ENCODE assay signal across 22 cellular contexts in genomic region chr19:17534767-17535166, GRCh38.
"Had no signal": no experiment of that assay in that cellular context is flagged by ENCODE, and none has a peak within 500 bp of the region (broad histone marks: within the 10 kb centered on the region; RNA-seq: fewer than 3 reads in every experiment).

No MANE protein-coding gene starts in this region.

- H3K27me3 ChIP-seq: dorsolateral prefrontal cortex had no signal

- DNase-seq: dermis blood vessel endothelial cell; dorsolateral prefrontal cortex; effector CD4-positive, alpha-beta T cell; effector memory CD4-positive, alpha-beta T cell; foreskin keratinocyte; heart right ventricle; hippocampal formation; left cardiac atrium; left lung; left ventricle myocardium superior; lower lobe of right lung; mesenchymal stem cell; mucosa of descending colon had no signal

- H3K27ac Mint-ChIP-seq: mesothelial cell of epicardium had no signal

- H3K9me3 Mint-ChIP-seq: mesothelial cell of epicardium had no signal

- H3K4me3 Mint-ChIP-seq: mesothelial cell of epicardium had no signal

- H3K4me1 ChIP-seq: foreskin keratinocyte had no signal

- ATAC-seq: foreskin keratinocyte, gastroesophageal sphincter, heart right ventricle, left cardiac atrium, left lung, left ventricle myocardium superior, lower lobe of right lung, mucosa of descending colon had no signal

- H3K27ac ChIP-seq: coronary artery, dorsolateral prefrontal cortex, esophagus muscularis mucosa, foreskin keratinocyte, gastroesophageal sphincter, heart right ventricle, left lung, lower lobe of right lung had no signal

- H3K9me3 ChIP-seq: esophagus muscularis mucosa, gastroesophageal sphincter, heart right ventricle, left lung, lower lobe of right lung, mucosa of descending colon had no signal

- H3K36me3 Mint-ChIP-seq: mesothelial cell of epicardium had no signal

- FAIRE-seq: colon, endothelial cell of umbilical vein, frontal cortex, islet of Langerhans, keratinocyte had no signal

- H3K4me3 ChIP-seq: coronary artery, dorsolateral prefrontal cortex, esophagus muscularis mucosa, gastroesophageal sphincter, heart right ventricle, left lung, lower lobe of right lung, mucosa of descending colon had no signal

- H3K36me3 ChIP-seq: esophagus muscularis mucosa, gastroesophageal sphincter, heart right ventricle, left lung, lower lobe of right lung had no signal
